In the genomic region with DNA sequence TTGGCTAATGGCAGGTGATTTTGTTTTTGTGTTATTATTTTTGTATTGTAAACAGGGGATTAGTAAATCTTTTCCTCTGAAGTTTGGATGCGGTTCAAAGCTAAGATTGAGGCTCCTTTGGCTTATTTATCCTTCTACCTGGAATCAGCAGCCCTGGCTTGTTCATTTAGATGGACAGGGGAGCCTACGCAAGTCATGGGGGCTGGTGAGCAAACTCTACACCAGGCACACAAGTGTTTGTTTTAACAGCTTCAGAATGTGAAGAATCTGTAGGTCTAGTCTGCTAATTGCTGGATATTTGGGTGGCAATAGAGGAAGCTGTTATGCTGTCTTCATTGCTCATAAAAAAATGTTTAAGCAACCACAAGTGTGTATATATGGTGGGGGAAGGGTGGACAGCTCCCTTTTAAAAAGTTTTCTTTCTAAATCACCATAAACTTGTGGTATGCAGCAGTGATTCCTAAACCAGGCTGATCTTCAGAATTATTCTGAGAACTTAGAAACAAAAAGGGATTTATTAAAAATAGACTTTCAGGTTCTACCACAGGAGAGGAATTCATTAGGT, we compare ENCODE assay signal across 18 cellular contexts. TPM values are rescaled to one million over a fixed set of nuclear protein-coding genes. Genes with fewer than 3 reads are reported as not detected.
A peak's percentile ranks its signal among the peaks of the same experiment; 100 is the strongest.
DNase-seq lines count a peak whose midpoint lies in the region; ATAC-seq, FAIRE-seq and TF ChIP-seq lines count a peak whose summit lies in the region.
"Had no signal": no experiment of that assay in that cellular context is flagged by ENCODE, and none has a peak within 500 bp of the region (broad histone marks: within the 10 kb centered on the region; RNA-seq: fewer than 3 reads in every experiment).

No MANE protein-coding gene starts in this region.

- 93 to 96% methylated on average over 2 of the region's 2 CpGs for WGBS in pancreas, 2 donors

- intact Hi-C loops in natural killer cell (cut with micrococcal nuclease) (no loop called here), upper lobe of right lung (cut with DNase I) (no loop called here), pancreas (cut with DNase I) (no loop called here)

- peak overlapping the region; percentile 33 for H3K27ac ChIP-seq in upper lobe of right lung
- peak overlapping the region in 1 of 4 donors; percentile 33 for H3K27ac ChIP-seq in pancreas
- H3K27ac ChIP-seq: PC-9 had no signal

- no peaks in the 10 kb centered on the region for H3K36me3 ChIP-seq in upper lobe of right lung
- no peaks in the 10 kb centered on the region for H3K36me3 ChIP-seq in pancreas
- H3K36me3 ChIP-seq: esophagus squamous epithelium had no signal

- TF ChIP-seq CTCF in natural killer cell (IDR thresholded peaks at IDR 0.05), result no peak
- TF ChIP-seq CTCF in upper lobe of right lung (IDR thresholded peaks at IDR 0.05), result no peak
- no peak for TF ChIP-seq CTCF in pancreas (IDR thresholded peaks at IDR 0.05)

- H3K27ac Mint-ChIP-seq in natural killer cell, result no peak overlapping the region
- H3K27ac Mint-ChIP-seq in natural killer cell treated with Interleukin-12 subunit alpha and Interleukin-12 subunit beta and Interleukin-15 and Interleukin-18, amount 100 ng/mL, for 72 hours, result no peak overlapping the region
- H3K27ac Mint-ChIP-seq: T-cell had no signal

- no peaks in the 10 kb centered on the region for H3K36me3 Mint-ChIP-seq in natural killer cell
- no peaks in the 10 kb centered on the region for H3K36me3 Mint-ChIP-seq in natural killer cell treated with Interleukin-12 subunit alpha and Interleukin-12 subunit beta and Interleukin-15 and Interleukin-18, amount 100 ng/mL, for 72 hours
- H3K36me3 Mint-ChIP-seq: T-cell had no signal

- peak overlapping the region; percentile 18 for H3K4me3 Mint-ChIP-seq in natural killer cell
- H3K4me3 Mint-ChIP-seq in natural killer cell treated with Interleukin-12 subunit alpha and Interleukin-12 subunit beta and Interleukin-15 and Interleukin-18, amount 100 ng/mL, for 72 hours, result no peak overlapping the region
- H3K4me3 Mint-ChIP-seq: activated T-cell treated with anti-CD3 and anti-CD28 coated beads, Interleukin-2, amount 50 U/mL, for 4 hours; T-cell had no signal

- TF ChIP-seq POLR2A in GM12891 (IDR thresholded peaks at IDR 0.05; ENCODE audit: low read depth, low read length), result no peak

- no peak for FAIRE-seq in pancreas (lab: Jason Lieb, UNC)
- FAIRE-seq in GM12891 (lab: Jason Lieb, UNC), result no peak

- H3K27me3 Mint-ChIP-seq in natural killer cell (ENCODE audit: low read depth in 2 of 2), result no peaks in the 10 kb centered on the region
- H3K27me3 Mint-ChIP-seq in natural killer cell treated with Interleukin-12 subunit alpha and Interleukin-12 subunit beta and Interleukin-15 and Interleukin-18, amount 100 ng/mL, for 72 hours, result no peaks in the 10 kb centered on the region
- H3K27me3 Mint-ChIP-seq: T-cell had no signal

- H3K9me3 Mint-ChIP-seq in natural killer cell, result peaks cover 0 to 3% of the 10 kb centered on the region in 2 donors
- H3K9me3 Mint-ChIP-seq in natural killer cell treated with Interleukin-12 subunit alpha and Interleukin-12 subunit beta and Interleukin-15 and Interleukin-18, amount 100 ng/mL, for 72 hours, result peaks cover 3% of the 10 kb centered on the region
- H3K9me3 Mint-ChIP-seq: activated T-cell treated with anti-CD3 and anti-CD28 coated beads, Interleukin-2, amount 50 U/mL, for 4 hours had no signal

- H3K4me3 ChIP-seq in upper lobe of right lung (no peak overlapping the region), pancreas (no peak overlapping the region)
- H3K4me3 ChIP-seq: esophagus squamous epithelium, PC-9 had no signal

- no peaks in the 10 kb centered on the region for H3K27me3 ChIP-seq in upper lobe of right lung
- H3K27me3 ChIP-seq in pancreas, result no peaks in the 10 kb centered on the region
- H3K27me3 ChIP-seq: esophagus squamous epithelium had no signal

- DNase-seq in natural killer cell, result no peak
- no peak for DNase-seq in natural killer cell treated with Interleukin-12 subunit alpha and Interleukin-12 subunit beta and Interleukin-15 and Interleukin-18, amount 100 ng/mL, for 72 hours (ENCODE audit: low spot score)
- peak; percentile 62 for DNase-seq in amniotic epithelial cell (ENCODE audit: low read depth)
- DNase-seq in islet precursor cell, result peak; percentile 59
- DNase-seq in upper lobe of right lung, result no peak
- DNase-seq in pancreas, result no peak
- no peak for DNase-seq in NOMO-1 treated with DMSO at 0.1 percent for 48 hours (lab: John Stamatoyannopoulos, UW; ENCODE audit: unreplicated experiment)
- DNase-seq in GM12891 (ENCODE audit: insufficient read length, low spot score), result no peak
- DNase-seq: activated CD4-positive, alpha-beta T cell treated with anti-CD3 and anti-CD28 coated beads for 4 hours; activated T-cell treated with anti-CD3 and anti-CD28 coated beads, Interleukin-2, amount 50 U/mL, for 4 hours; cortex of kidney; esophagus squamous epithelium; mesendoderm; NCI-H1436; NCI-H446 treated with DMSO at 0.1 percent for 48 hours; substantia nigra; T-cell had no signal

- H3K9me3 ChIP-seq in upper lobe of right lung (no peaks in the 10 kb centered on the region), pancreas (no peaks in the 10 kb centered on the region)
- H3K9me3 ChIP-seq: esophagus squamous epithelium had no signal

- H3K4me1 ChIP-seq in upper lobe of right lung (peaks cover 58% of the 10 kb centered on the region), pancreas (no peaks in the 10 kb centered on the region)

- peaks cover 17 to 18% of the 10 kb centered on the region in 2 donors for H3K4me1 Mint-ChIP-seq in natural killer cell
- H3K4me1 Mint-ChIP-seq in natural killer cell treated with Interleukin-12 subunit alpha and Interleukin-12 subunit beta and Interleukin-15 and Interleukin-18, amount 100 ng/mL, for 72 hours (ENCODE audit: low read depth in 2 of 2), result peaks cover 0 to 10% of the 10 kb centered on the region in 2 donors
- H3K4me1 Mint-ChIP-seq: T-cell had no signal

- ATAC-seq in natural killer cell (no peak), upper lobe of right lung (peak; percentile 48), pancreas (no peak)
- ATAC-seq in natural killer cell treated with Interleukin-12 subunit alpha and Interleukin-12 subunit beta and Interleukin-15 and Interleukin-18, amount 100 ng/mL, for 72 hours, result no peak
- ATAC-seq: activated T-cell treated with anti-CD3 and anti-CD28 coated beads, Interleukin-2, amount 50 U/mL, for 4 hours; T-cell had no signal

TF ChIP-seq in GM12891, 5 proteins besides CTCF, POLR2A, EP300 and RAD21:
- TF ChIP-seq PAX5 (IDR thresholded peaks at IDR 0.05; ENCODE audit: insufficient read depth, low read length, severe bottlenecking), result no peak
- TF ChIP-seq SPI1 (IDR thresholded peaks at IDR 0.05; ENCODE audit: low read depth, low read length), result no peak
- no peak for TF ChIP-seq POU2F2 (IDR thresholded peaks at IDR 0.05; ENCODE audit: low read depth, low read length)
- no peak for TF ChIP-seq POLR2AphosphoS5 (IDR thresholded peaks at IDR 0.05; ENCODE audit: low read depth, low read length)
- TF ChIP-seq TAF1 (IDR thresholded peaks at IDR 0.05; ENCODE audit: low read depth, low read length), result no peak
TF ChIP-seq in GM12891: peak in this region for 0.

RNA-seq across cellular contexts. Expression of a gene that starts 20.7 kb away (rescaled TPM):
- under 1 TPM; 0.33 to 0.93 (median 0.35) TPM for total RNA-seq in natural killer cell
- under 1 TPM in 1 of 2 donors, not detected in 1; 0.31 TPM for total RNA-seq in natural killer cell treated with Interleukin-12 subunit alpha and Interleukin-12 subunit beta and Interleukin-15 and Interleukin-18, amount 100 ng/mL, for 72 hours
- total RNA-seq in upper lobe of right lung, result 25.4 TPM
- 10 to 100 TPM in 1 of 6 donors, 1 to 10 TPM in 5; 3.2 to 12.6 (median 4.9) TPM for total RNA-seq in pancreas
- polyA plus RNA-seq in pancreas, result 1 to 10 TPM; 1.6 to 1.7 TPM
- 0.24 TPM for polyA plus RNA-seq in GM12891 (2012; ENCODE audit: low read depth, missing spikeins)

Comparison
In these comparisons a context has a peak if more than half of its experiments do, and no peak if none do; other contexts are left out.
1. DNase-seq: peak in amniotic epithelial cell (single experiment) and islet precursor cell (single experiment); none in natural killer cell (single experiment), natural killer cell treated with Interleukin-12 subunit alpha and Interleukin-12 subunit beta and Interleukin-15 and Interleukin-18, amount 100 ng/mL, for 72 hours (single experiment), upper lobe of right lung (single experiment), pancreas (0 of 6), NOMO-1 treated with DMSO at 0.1 percent for 48 hours (single experiment) and GM12891 (single experiment).